ENCODE assay signal across 8 cellular contexts in genomic region chr12:14948672-14949071, GRCh38. TPM values are rescaled to one million over a fixed set of nuclear protein-coding genes. Genes with fewer than 3 reads are reported as not detected.
DNase-seq lines count a peak whose midpoint lies in the region; ATAC-seq and TF ChIP-seq lines count a peak whose summit lies in the region.

No MANE protein-coding gene starts in this region.

- H3K27ac ChIP-seq in breast epithelium, result peak overlapping the region; percentile 78 to 92

- H3K4me3 ChIP-seq in breast epithelium (no peak overlapping the region), kidney epithelial cell (ENCODE audit: low read depth, low read length) (no peak overlapping the region)

- peaks cover 0 to 8% of the 10 kb centered on the region in 2 donors for H3K4me1 ChIP-seq in breast epithelium

- H3K4me3 Mint-ChIP-seq in stimulated activated naive B cell treated with anti-CD40 and anti-IgM and Interleukin-4, amounts not matched to agents 10 μg/mL and 1 μg/mL and 100 μg/mL, for 72 hours, result peak overlapping the region; percentile 80

- intact Hi-C loops in breast epithelium (cut with DNase I; ENCODE audit: low total_unique reads), result no loop called here

- H3K36me3 ChIP-seq in breast epithelium (no peaks in the 10 kb centered on the region), kidney epithelial cell (ENCODE audit: control insufficient read depth, insufficient read depth, low read length) (no peaks in the 10 kb centered on the region)

- peak; percentile 63 for DNase-seq in DMS 273 treated with DMSO at 0.1 percent for 48 hours (lab: John Stamatoyannopoulos, UW)
- DNase-seq in SIG-M5 treated with dmso at 0.1 percent for 504 hours (lab: John Stamatoyannopoulos, UW; ENCODE audit: unreplicated experiment), result peak; percentile 96
- DNase-seq in breast epithelium (ENCODE audit: low spot score in 2 of 2), result no peak
- DNase-seq in kidney epithelial cell (ENCODE audit: low read depth), result peak; percentile 90
- DNase-seq in stimulated activated naive B cell treated with anti-CD40 and anti-IgM and Interleukin-4, amounts not matched to agents 10 μg/mL and 1 μg/mL and 100 μg/mL, for 72 hours, result peak; percentile 78
- DNase-seq in GOT3 (lab: John Stamatoyannopoulos, UW), result no peak

- no peaks in the 10 kb centered on the region for H3K9me3 Mint-ChIP-seq in stimulated activated naive B cell treated with anti-CD40 and anti-IgM and Interleukin-4, amounts not matched to agents 10 μg/mL and 1 μg/mL and 100 μg/mL, for 72 hours

- TF ChIP-seq CTCF in breast epithelium (IDR thresholded peaks at IDR 0.05) (no peak), kidney epithelial cell (IDR thresholded peaks at IDR 0.05; ENCODE audit: insufficient read depth, low read length, poor library complexity, severe bottlenecking) (no peak)

- ATAC-seq in GM19324 (IDR thresholded peaks at IDR 0.05; ENCODE audit: low FRiP score, unreplicated experiment) (peak; percentile 88), HG03342 (IDR thresholded peaks at IDR 0.05; ENCODE audit: unreplicated experiment) (peak; percentile 87)
- ATAC-seq in stimulated activated naive B cell treated with anti-CD40 and anti-IgM and Interleukin-4, amounts not matched to agents 10 μg/mL and 1 μg/mL and 100 μg/mL, for 72 hours (replicated peaks), result peak; percentile 96 to 98

- H3K27me3 Mint-ChIP-seq in stimulated activated naive B cell treated with anti-CD40 and anti-IgM and Interleukin-4, amounts not matched to agents 10 μg/mL and 1 μg/mL and 100 μg/mL, for 72 hours, result no peaks in the 10 kb centered on the region

- TF ChIP-seq POLR2A in breast epithelium (IDR thresholded peaks at IDR 0.05), result no peak

- no peaks in the 10 kb centered on the region for H3K27me3 ChIP-seq in breast epithelium
- H3K27me3 ChIP-seq in kidney epithelial cell (ENCODE audit: control insufficient read depth, insufficient read depth, low read length), result no peaks in the 10 kb centered on the region

- peaks cover 51 to 71% of the 10 kb centered on the region in 2 donors for H3K36me3 Mint-ChIP-seq in stimulated activated naive B cell treated with anti-CD40 and anti-IgM and Interleukin-4, amounts not matched to agents 10 μg/mL and 1 μg/mL and 100 μg/mL, for 72 hours

- peak overlapping the region; percentile 99 for H3K27ac Mint-ChIP-seq in stimulated activated naive B cell treated with anti-CD40 and anti-IgM and Interleukin-4, amounts not matched to agents 10 μg/mL and 1 μg/mL and 100 μg/mL, for 72 hours

- no peaks in the 10 kb centered on the region for H3K9me3 ChIP-seq in breast epithelium

- H3K4me1 Mint-ChIP-seq in stimulated activated naive B cell treated with anti-CD40 and anti-IgM and Interleukin-4, amounts not matched to agents 10 μg/mL and 1 μg/mL and 100 μg/mL, for 72 hours, result peaks cover 50 to 85% of the 10 kb centered on the region in 2 donors

RNA-seq across cellular contexts. Expression of gene ERP27, which starts 10.3 kb away (rescaled TPM):
- 1 to 10 TPM in 2 of 3 donors, under 1 TPM in 1; 0.96 to 8.5 (median 7.8) TPM for total RNA-seq in breast epithelium
- total RNA-seq in kidney epithelial cell, result 0.07 and 0.13 TPM in 2 replicates

RNA-seq across cellular contexts. Expression of gene ARHGDIB, which starts 12.7 kb away (rescaled TPM):
- total RNA-seq in breast epithelium (100 to 1,000 TPM; 159 to 222 (median 168) TPM), kidney epithelial cell (10.4 and 13.8 TPM in 2 replicates)

RNA-seq across cellular contexts. Expression of gene PDE6H, which starts 24.2 kb away (rescaled TPM):
- total RNA-seq in breast epithelium, result not detected
- total RNA-seq in kidney epithelial cell, result not detected in 2 replicates

Comparison
In these comparisons a context has a peak if more than half of its experiments do, and no peak if none do; other contexts are left out.
1. DNase-seq: peak in DMS 273 treated with DMSO at 0.1 percent for 48 hours (single experiment), SIG-M5 treated with dmso at 0.1 percent for 504 hours (single experiment), kidney epithelial cell (single experiment) and stimulated activated naive B cell treated with anti-CD40 and anti-IgM and Interleukin-4, amounts not matched to agents 10 μg/mL and 1 μg/mL and 100 μg/mL, for 72 hours (single experiment); none in breast epithelium (0 of 2) and GOT3 (single experiment).
2. RNA of gene ARHGDIB, which starts 12.7 kb away (total RNA-seq): 159 to 222 TPM in breast epithelium; 10.4 to 13.8 TPM in kidney epithelial cell; every median in the first group is over 10 times any median in the second.
3. Peak in every context shown above with its lines, with median percentiles within 50 percentile points of each other: ATAC-seq.